ENCODE assay signal across 8 cellular contexts in genomic region chr11:69122642-69123431, GRCh38. TPM values are rescaled to one million over a fixed set of nuclear protein-coding genes. Genes with fewer than 3 reads are reported as not detected.
DNase-seq lines count a peak whose midpoint lies in the region; ATAC-seq and TF ChIP-seq lines count a peak whose summit lies in the region.

No MANE protein-coding gene starts in this region.

- WGBS in body of pancreas, 2 donors: 12% methylated on average over 11 to 26 of the region's 26 CpGs

- TF ChIP-seq POLR2A in body of pancreas (IDR thresholded peaks at IDR 0.05): peak in 1 of 3 donors; percentile 6

- ATAC-seq in body of pancreas (peak; percentile 93), GM18520 (IDR thresholded peaks at IDR 0.05; ENCODE audit: unreplicated experiment) (no peak), HG02884 (IDR thresholded peaks at IDR 0.05; ENCODE audit: unreplicated experiment) (no peak)

- DNase-seq in DMS 273 (lab: John Stamatoyannopoulos, UW; ENCODE audit: unreplicated experiment) (peak; percentile 15), DMS 273 treated with DMSO at 0.1 percent for 48 hours (lab: John Stamatoyannopoulos, UW) (no peak), T1000 (lab: John Stamatoyannopoulos, UW) (peak; percentile 84), body of pancreas (peak; percentile 80 to 94 (median 86)), iPS-NIHi7 (ENCODE audit: extremely low spot score) (peak; percentile 94)
- DNase-seq in stimulated activated CD4-positive, alpha-beta T cell treated with anti-CD3 and anti-CD28 coated beads, Interleukin-2, amount 100 ng/mL, for 48 hours: peak; percentile 53 to 61

- no peaks in the 10 kb centered on the region for H3K9me3 ChIP-seq in body of pancreas

- H3K27me3 ChIP-seq in body of pancreas: no peaks in the 10 kb centered on the region

- TF ChIP-seq CTCF in body of pancreas (IDR thresholded peaks at IDR 0.05): peak in 1 of 7 experiments; percentile 5

- intact Hi-C loops in body of pancreas (cut with DNase I): no loop called here

- H3K27ac ChIP-seq in body of pancreas: peak overlapping the region; percentile 62 to 80 (median 80)

- H3K36me3 ChIP-seq in body of pancreas (replicated peaks in 1 of 2; ENCODE audit: insufficient read depth in 1 of 2, low read depth in 2 of 2): no peaks in the 10 kb centered on the region

- peaks cover 35% of the 10 kb centered on the region for H3K4me1 ChIP-seq in body of pancreas

- H3K4me3 ChIP-seq in body of pancreas: no peak overlapping the region

RNA-seq across cellular contexts. Expression of gene SMIM38, which starts 32.9 kb away (rescaled TPM):
- total RNA-seq in body of pancreas: 10 to 100 TPM in 1 of 2 donors, 1 to 10 TPM in 1; 8.9 to 15.6 TPM
